Comparison of ENCODE assay signal across 16 cellular contexts in the genomic region with DNA sequence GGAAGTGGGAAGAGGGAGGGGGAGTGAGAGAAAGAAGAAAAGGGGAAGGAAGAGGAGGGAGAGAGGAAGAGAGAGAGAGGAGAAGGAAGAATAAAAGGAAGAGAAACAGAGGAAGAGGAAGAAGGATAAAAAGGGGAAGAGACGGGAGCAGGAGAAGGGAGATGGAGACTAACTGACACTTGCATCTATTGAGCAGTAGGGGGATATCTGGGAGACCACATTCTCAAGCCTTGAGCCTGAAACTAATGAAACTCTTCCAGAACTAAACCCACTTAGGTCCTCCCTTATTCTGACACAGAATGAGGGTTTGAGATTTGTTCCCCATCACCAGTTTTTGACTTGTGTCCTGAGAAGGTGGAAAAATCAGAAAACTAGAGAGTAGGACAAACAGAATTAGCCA.
"Had no signal": no experiment of that assay in that cellular context is flagged by ENCODE, and none has a peak within 500 bp of the region (broad histone marks: within the 10 kb centered on the region; RNA-seq: fewer than 3 reads in every experiment).

No MANE protein-coding gene starts in this region.

- H3K27ac ChIP-seq: esophagus squamous epithelium, heart left ventricle, pancreas, thoracic aorta had no signal

- H3K4me3 Mint-ChIP-seq: activated CD8-positive, alpha-beta T cell treated with anti-CD3 and anti-CD28 coated beads for 36 hours; activated T-cell treated with anti-CD3 and anti-CD28 coated beads, Interleukin-2, amount 50 U/mL, for 72 hours; stimulated activated naive CD8-positive, alpha-beta T cell treated with anti-CD3 and anti-CD28 coated beads, Interleukin-15, amount 100 ng/mL, for 72 hours; T-helper 2 cell treated with Interferon-gamma antibody and Interleukin-4, amounts not matched to agents 5 μg/mL and 100 μg/mL, for 36 hours had no signal

- H3K27me3 Mint-ChIP-seq: activated CD8-positive, alpha-beta T cell treated with anti-CD3 and anti-CD28 coated beads for 36 hours; stimulated activated naive CD8-positive, alpha-beta T cell treated with anti-CD3 and anti-CD28 coated beads, Interleukin-15, amount 100 ng/mL, for 72 hours had no signal

- H3K36me3 ChIP-seq: esophagus squamous epithelium, heart left ventricle, pancreas, thoracic aorta had no signal

- H3K9me3 ChIP-seq: esophagus squamous epithelium, heart left ventricle, pancreas, thoracic aorta had no signal

- H3K4me1 Mint-ChIP-seq: stimulated activated naive CD8-positive, alpha-beta T cell treated with anti-CD3 and anti-CD28 coated beads, Interleukin-15, amount 100 ng/mL, for 72 hours had no signal

- H3K4me3 ChIP-seq: esophagus squamous epithelium, heart left ventricle, pancreas, thoracic aorta had no signal

- H3K4me1 ChIP-seq: esophagus squamous epithelium, heart left ventricle, pancreas had no signal

- H3K27ac Mint-ChIP-seq: activated CD8-positive, alpha-beta T cell treated with anti-CD3 and anti-CD28 coated beads for 36 hours; activated T-cell treated with anti-CD3 and anti-CD28 coated beads, Interleukin-2, amount 50 U/mL, for 72 hours; stimulated activated naive CD8-positive, alpha-beta T cell treated with anti-CD3 and anti-CD28 coated beads, Interleukin-15, amount 100 ng/mL, for 72 hours; T-helper 2 cell treated with Interferon-gamma antibody and Interleukin-4, amounts not matched to agents 5 μg/mL and 100 μg/mL, for 36 hours had no signal

- H3K27me3 ChIP-seq: esophagus squamous epithelium, heart left ventricle, pancreas had no signal

- ATAC-seq: activated CD8-positive, alpha-beta T cell treated with anti-CD3 and anti-CD28 coated beads for 36 hours; activated T-cell treated with anti-CD3 and anti-CD28 coated beads, Interleukin-2, amount 50 U/mL, for 72 hours; heart left ventricle; pancreas; stimulated activated naive CD8-positive, alpha-beta T cell treated with anti-CD3 and anti-CD28 coated beads, Interleukin-15, amount 100 ng/mL, for 72 hours had no signal

- DNase-seq: activated CD4-positive, alpha-beta T cell treated with anti-CD3 and anti-CD28 coated beads for 1 hour; activated CD8-positive, alpha-beta memory T cell treated with anti-CD3 and anti-CD28 coated beads, Interleukin-2, amount 50 U/mL, for 4 hours; activated CD8-positive, alpha-beta T cell treated with anti-CD3 and anti-CD28 coated beads for 36 hours; activated naive CD4-positive, alpha-beta T cell; activated T-cell treated with anti-CD3 and anti-CD28 coated beads, Interleukin-2, amount 50 U/mL, for 72 hours; aorta; esophagus squamous epithelium; foreskin fibroblast; heart left ventricle; pancreas; retina; stimulated activated CD4-positive, alpha-beta T cell treated with anti-CD3 and anti-CD28 coated beads, Interleukin-15, amount 100 ng/mL, for 24 hours; stimulated activated CD4-positive, alpha-beta T cell treated with anti-CD3 and anti-CD28 coated beads, Interleukin-4, amount 100 ng/mL, for 4 hours; stimulated activated naive CD8-positive, alpha-beta T cell treated with anti-CD3 and anti-CD28 coated beads, Interleukin-15, amount 100 ng/mL, for 72 hours had no signal
